ENCODE assay signal across 8 cellular contexts in genomic region chr3:186930639-186931486, GRCh38. TPM values are rescaled to one million over a fixed set of nuclear protein-coding genes. Genes with fewer than 3 reads are reported as not detected.
DNase-seq lines count a peak whose midpoint lies in the region; ATAC-seq and TF ChIP-seq lines count a peak whose summit lies in the region.

No MANE protein-coding gene starts in this region.

- peak; percentile 78 for ATAC-seq in GM19452 (IDR thresholded peaks at IDR 0.05; ENCODE audit: unreplicated experiment)
- ATAC-seq in HG03558 (IDR thresholded peaks at IDR 0.05; ENCODE audit: extremely low read depth, unreplicated experiment): peak; percentile 66
- no peak for ATAC-seq in thoracic aorta (ENCODE audit: insufficient number of reproducible peaks, low FRiP score, low read depth)

- peaks cover 24% of the 10 kb centered on the region for H3K36me3 Mint-ChIP-seq in activated T-helper 1 cell treated with anti-CD3 and anti-CD28 coated beads, Interleukin-12 subunit alpha, Interleukin-12 subunit beta, Interleukin-2, Interleukin-4 antibody, amounts not matched to agents 30 ng/mL and 10 ng/mL and 1 ng/mL, durations not matched to agents 14 hours and 24 hours and 36 hours (ENCODE audit: low read depth)

- H3K27ac ChIP-seq in thoracic aorta: peak overlapping the region; percentile 89 to 94

- H3K27me3 ChIP-seq in neuron (ENCODE audit: insufficient read depth, low read length) (peaks cover 8% of the 10 kb centered on the region), thoracic aorta (replicated peaks; ENCODE audit: insufficient read depth) (no peaks in the 10 kb centered on the region)

- TF ChIP-seq CTCF in fibroblast of the aortic adventitia (IDR thresholded peaks at IDR 0.05; ENCODE audit: insufficient read depth, low read length) (peak; percentile 14), thoracic aorta (IDR thresholded peaks at IDR 0.05) (peak; percentile 20)

- H3K4me1 ChIP-seq in neuron (ENCODE audit: insufficient read depth, low read length) (peaks cover 21% of the 10 kb centered on the region), thoracic aorta (ENCODE audit: control insufficient read depth in 1 of 2, low read depth in 2 of 2) (peaks cover 11 to 31% of the 10 kb centered on the region in 2 donors)

- H3K9me3 ChIP-seq in neuron (ENCODE audit: low read length): no peaks in the 10 kb centered on the region
- H3K9me3 ChIP-seq in thoracic aorta: no peaks in the 10 kb centered on the region

- H3K36me3 ChIP-seq in neuron (ENCODE audit: insufficient read depth, low read length) (no peaks in the 10 kb centered on the region), thoracic aorta (no peaks in the 10 kb centered on the region)

- DNase-seq in CMK (ENCODE audit: low read depth): peak; percentile 45
- DNase-seq in OCI-M1 (lab: John Stamatoyannopoulos, UW): peak; percentile 87
- peak; percentile 54 for DNase-seq in activated T-helper 1 cell treated with anti-CD3 and anti-CD28 coated beads, Interleukin-12 subunit alpha, Interleukin-12 subunit beta, Interleukin-2, Interleukin-4 antibody, amounts not matched to agents 30 ng/mL and 10 ng/mL and 1 ng/mL, durations not matched to agents 14 hours and 24 hours and 36 hours (ENCODE audit: low spot score)
- peak; percentile 51 for DNase-seq in fibroblast of the aortic adventitia (ENCODE audit: low read depth)
- DNase-seq in thoracic aorta (ENCODE audit: low spot score): peak; percentile 43

- intact Hi-C loops in activated T-helper 1 cell treated with anti-CD3 and anti-CD28 coated beads, Interleukin-12 subunit alpha, Interleukin-12 subunit beta, Interleukin-2, Interleukin-4 antibody, amounts not matched to agents 30 ng/mL and 10 ng/mL and 1 ng/mL, durations not matched to agents 14 hours and 24 hours and 36 hours (cut with micrococcal nuclease): loop anchor here (1.0 to 5.0 kb wide), 12 partner anchors 22 to 994 kb away; partner anchors contain the start of genes DNAJB11 and TRA2B

- no peaks in the 10 kb centered on the region for H3K27me3 Mint-ChIP-seq in activated T-helper 1 cell treated with anti-CD3 and anti-CD28 coated beads, Interleukin-12 subunit alpha, Interleukin-12 subunit beta, Interleukin-2, Interleukin-4 antibody, amounts not matched to agents 30 ng/mL and 10 ng/mL and 1 ng/mL, durations not matched to agents 14 hours and 24 hours and 36 hours (ENCODE audit: insufficient read depth)

- peak overlapping the region; percentile 75 for H3K4me3 ChIP-seq in fibroblast of the aortic adventitia (ENCODE audit: low read depth, low read length)
- H3K4me3 ChIP-seq in neuron (ENCODE audit: low read length): peak overlapping the region; percentile 83
- peak overlapping the region; percentile 95 for H3K4me3 ChIP-seq in thoracic aorta

- peaks cover 6% of the 10 kb centered on the region for H3K9me3 Mint-ChIP-seq in activated T-helper 1 cell treated with anti-CD3 and anti-CD28 coated beads, Interleukin-12 subunit alpha, Interleukin-12 subunit beta, Interleukin-2, Interleukin-4 antibody, amounts not matched to agents 30 ng/mL and 10 ng/mL and 1 ng/mL, durations not matched to agents 14 hours and 24 hours and 36 hours

- H3K27ac Mint-ChIP-seq in activated T-helper 1 cell treated with anti-CD3 and anti-CD28 coated beads, Interleukin-12 subunit alpha, Interleukin-12 subunit beta, Interleukin-2, Interleukin-4 antibody, amounts not matched to agents 30 ng/mL and 10 ng/mL and 1 ng/mL, durations not matched to agents 14 hours and 24 hours and 36 hours: peak overlapping the region; percentile 90

- H3K4me1 Mint-ChIP-seq in activated T-helper 1 cell treated with anti-CD3 and anti-CD28 coated beads, Interleukin-12 subunit alpha, Interleukin-12 subunit beta, Interleukin-2, Interleukin-4 antibody, amounts not matched to agents 30 ng/mL and 10 ng/mL and 1 ng/mL, durations not matched to agents 14 hours and 24 hours and 36 hours (ENCODE audit: low read depth): peaks cover 48% of the 10 kb centered on the region

- H2AFZ ChIP-seq in neuron (ENCODE audit: low read depth, low read length): peak overlapping the region; percentile 99

- H3K4me3 Mint-ChIP-seq in activated T-helper 1 cell treated with anti-CD3 and anti-CD28 coated beads, Interleukin-12 subunit alpha, Interleukin-12 subunit beta, Interleukin-2, Interleukin-4 antibody, amounts not matched to agents 30 ng/mL and 10 ng/mL and 1 ng/mL, durations not matched to agents 14 hours and 24 hours and 36 hours: peak overlapping the region; percentile 87

RNA-seq across cellular contexts. Expression of gene ST6GAL1, which starts 0.5 kb away (rescaled TPM):
- 147 and 148 TPM in 2 replicates for total RNA-seq in activated T-helper 1 cell treated with anti-CD3 and anti-CD28 coated beads, Interleukin-12 subunit alpha, Interleukin-12 subunit beta, Interleukin-2, Interleukin-4 antibody, amounts not matched to agents 30 ng/mL and 10 ng/mL and 1 ng/mL, durations not matched to agents 14 hours and 24 hours and 36 hours
- total RNA-seq in fibroblast of the aortic adventitia (ENCODE audit: low replicate concordance) (3.3 and 10.5 TPM in 2 replicates), thoracic aorta (100 to 1,000 TPM in 1 of 2 donors, 10 to 100 TPM in 1; 89.5 to 141 TPM)
